Comparison of ENCODE assay signal across 1 cellular context in genomic region chr16:52320930-52321439, GRCh38.
TF ChIP-seq lines count a peak whose summit lies in the region.

No MANE protein-coding gene starts in this region.

TF ChIP-seq in H1, 55 proteins besides CTCF, POLR2A, EP300 and RAD21 (continued from another document):
- no peak for TF ChIP-seq RBBP5 (IDR thresholded peaks at IDR 0.05; ENCODE audit: borderline replicate concordance, low read depth, low read length)
- TF ChIP-seq SIN3A (conservative IDR thresholded peaks at IDR 0.05 in 1 of 2, IDR thresholded peaks at IDR 0.05 in 1 of 2; ENCODE audit: low read depth in 1 of 2, low read length in 2 of 2), result no peak
- TF ChIP-seq CBX5 (IDR thresholded peaks at IDR 0.05; ENCODE audit: low read depth, low read length), result no peak
- TF ChIP-seq NANOG (IDR thresholded peaks at IDR 0.05; ENCODE audit: insufficient read depth, low read depth, low read length, poor library complexity, severe bottlenecking), result no peak
- TF ChIP-seq SIRT6 (IDR thresholded peaks at IDR 0.05; ENCODE audit: low read length), result no peak
- TF ChIP-seq SRF (IDR thresholded peaks at IDR 0.05; ENCODE audit: low read depth, low read length), result no peak
- TF ChIP-seq E2F6 (IDR thresholded peaks at IDR 0.05), result no peak
- no peak for TF ChIP-seq FOSL1 (IDR thresholded peaks at IDR 0.05; ENCODE audit: insufficient read depth, low read depth, low read length)
- no peak for TF ChIP-seq PHF8 (conservative IDR thresholded peaks at IDR 0.05; ENCODE audit: low read depth, low read length)
- no peak for TF ChIP-seq SUZ12 (IDR thresholded peaks at IDR 0.05; ENCODE audit: low read length)
- TF ChIP-seq TAF7 (optimal IDR thresholded peaks at IDR 0.05; ENCODE audit: borderline replicate concordance, low read depth, low read length), result no peak
- no peak for TF ChIP-seq POLR2AphosphoS5 (IDR thresholded peaks at IDR 0.05; ENCODE audit: low read depth, low read length)
- TF ChIP-seq EZH2 (IDR thresholded peaks at IDR 0.05; ENCODE audit: low read depth, low read length, severe bottlenecking), result no peak
